In the genomic region with DNA sequence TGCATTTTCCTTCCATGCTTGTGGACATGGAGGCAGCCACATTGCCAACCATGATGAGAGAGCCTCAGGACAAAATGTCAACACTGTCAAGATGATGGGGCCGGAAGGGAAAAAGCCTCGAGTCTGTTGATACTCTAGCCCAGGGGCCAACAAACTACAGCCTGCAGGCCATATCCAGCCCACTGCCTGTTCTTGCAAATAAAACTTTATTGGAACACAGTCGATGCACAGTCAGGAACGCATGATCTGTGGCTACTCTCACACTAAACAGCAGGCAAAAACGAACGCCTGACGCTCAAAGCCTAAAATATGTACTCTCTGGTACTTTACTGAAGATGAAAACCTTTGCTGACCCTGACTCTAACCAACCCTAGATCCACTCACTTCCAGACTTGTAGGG, we compare ENCODE assay signal across 26 cellular contexts.
"Had no signal": no experiment of that assay in that cellular context is flagged by ENCODE, and none has a peak within 500 bp of the region (broad histone marks: within the 10 kb centered on the region; RNA-seq: fewer than 3 reads in every experiment).

No MANE protein-coding gene starts in this region.

- H3K27ac ChIP-seq: neural progenitor cell, ovary, parathyroid adenoma, psoas muscle, spleen, testis, tibial nerve, upper lobe of left lung, vagina had no signal

- H3K4me3 ChIP-seq: neural progenitor cell, ovary, psoas muscle, skin epidermis, smooth muscle cell, spleen, suprapubic skin, testis, tibial nerve, upper lobe of left lung, vagina had no signal

- H3K36me3 ChIP-seq: neural progenitor cell, ovary, spleen, suprapubic skin, upper lobe of left lung, vagina had no signal

- H3K4me2 ChIP-seq: neural progenitor cell, smooth muscle cell had no signal

- H3K27me3 ChIP-seq: neural progenitor cell, ovary, suprapubic skin, testis, tibial nerve, upper lobe of left lung, vagina had no signal

- H3K9ac ChIP-seq: neural progenitor cell, parathyroid adenoma had no signal

- H2AFZ ChIP-seq: neural progenitor cell, parathyroid adenoma had no signal

- DNase-seq: natural killer cell; occipital lobe; ovary; right cardiac atrium; spleen; stimulated activated CD4-positive, alpha-beta T cell treated with anti-CD3 and anti-CD28 coated beads, Interleukin-12 subunit alpha, Interleukin-12 subunit beta, amount 100 ng/mL, for 4 hours; stimulated activated CD4-positive, alpha-beta T cell treated with anti-CD3 and anti-CD28 coated beads, Interleukin-1b, Interleukin-23, amount 100 ng/mL, for 48 hours; stimulated activated CD4-positive, alpha-beta T cell treated with anti-CD3 and anti-CD28 coated beads, Interleukin-4, amount 100 ng/mL, for 1 hour; stimulated activated CD4-positive, alpha-beta T cell treated with anti-CD3 and anti-CD28 coated beads, Interleukin-4, amount 100 ng/mL, for 4 hours; stimulated activated CD8-positive, alpha-beta memory T cell treated with anti-CD3 and anti-CD28 coated beads, Interleukin-4, amount 100 ng/mL, for 48 hours; stimulated activated naive CD4-positive, alpha-beta T cell; stimulated activated naive CD8-positive, alpha-beta T cell treated with anti-CD3 and anti-CD28 coated beads, Interleukin-15, amount 100 ng/mL, for 72 hours; stimulated activated naive CD8-positive, alpha-beta T cell treated with anti-CD3 and anti-CD28 coated beads, Interleukin-15, Interleukin-2, amounts not matched to agents 100 U/mL and 50 U/mL, for 24 hours; substantia nigra; testis; upper lobe of left lung had no signal

- H3K4me1 ChIP-seq: parathyroid adenoma, psoas muscle, spleen, testis, upper lobe of left lung had no signal

- ATAC-seq: natural killer cell; psoas muscle; right cardiac atrium; sciatic nerve; stimulated activated memory B cell treated with anti-CD40 and anti-IgM and Interleukin-4, amounts not matched to agents 10 μg/mL and 1 μg/mL and 100 μg/mL, for 72 hours; stimulated activated naive CD8-positive, alpha-beta T cell treated with anti-CD3 and anti-CD28 coated beads, Interleukin-15, amount 100 ng/mL, for 72 hours; stimulated activated naive CD8-positive, alpha-beta T cell treated with anti-CD3 and anti-CD28 coated beads, Interleukin-15, Interleukin-2, amounts not matched to agents 100 U/mL and 50 U/mL, for 24 hours had no signal

- H3K79me2 ChIP-seq: parathyroid adenoma had no signal

- H3K9me3 ChIP-seq: ovary, psoas muscle, spleen, suprapubic skin, testis, tibial nerve, upper lobe of left lung, vagina had no signal
